ENCODE assay signal across 8 cellular contexts in the genomic region with DNA sequence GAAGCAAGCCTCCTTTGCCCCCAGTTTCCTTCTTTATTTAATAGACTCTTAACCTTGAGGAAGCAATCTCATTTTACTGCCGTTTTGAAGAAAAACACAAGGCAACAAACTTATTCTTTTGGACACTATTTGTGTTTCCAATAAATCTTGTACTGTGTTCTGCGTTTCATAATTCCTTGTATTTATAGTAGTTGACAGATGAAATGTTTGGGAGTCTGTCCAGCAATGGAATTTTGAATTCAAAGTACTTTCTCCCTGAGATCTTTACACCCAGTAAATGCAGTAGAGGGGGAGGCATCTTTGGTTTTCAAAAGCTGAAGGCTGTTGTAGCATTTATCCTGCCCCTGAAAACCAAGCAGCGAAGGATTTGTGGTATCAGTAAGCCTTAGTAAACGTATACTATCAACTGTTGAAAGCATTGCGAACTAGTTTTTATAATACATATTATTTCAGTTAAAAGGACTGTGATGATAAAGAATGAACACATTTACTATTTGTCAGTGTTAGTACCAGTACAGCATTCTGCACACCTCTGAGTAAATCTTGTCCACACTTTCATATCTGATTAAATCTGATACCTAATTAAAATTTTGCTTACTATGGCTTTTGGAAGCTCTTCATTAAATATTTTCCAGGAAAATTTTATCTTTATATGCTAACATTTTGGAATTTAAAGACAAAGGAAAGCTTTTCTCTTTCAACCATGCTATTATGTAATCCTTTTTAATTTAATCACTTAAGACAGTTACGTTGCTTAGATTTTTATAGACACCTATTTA.
DNase-seq lines count a peak whose midpoint lies in the region; ATAC-seq and TF ChIP-seq lines count a peak whose summit lies in the region.

No MANE protein-coding gene starts in this region.

- H3K27ac ChIP-seq in heart right ventricle, result peak overlapping the region; percentile 38 to 96 (median 92)
- peak overlapping the region; percentile 95 for H3K27ac ChIP-seq in stomach smooth muscle (ENCODE audit: low read length)

- intact Hi-C loops in heart right ventricle (cut with DNase I) (no loop called here), mucosa of descending colon (cut with DNase I, micrococcal nuclease) (no loop called here)

- H3K36me3 ChIP-seq in heart right ventricle, result peaks cover 0 to 24% (median 6%) of the 10 kb centered on the region in 9 donors
- peaks cover 3 to 7% of the 10 kb centered on the region in 2 donors for H3K36me3 ChIP-seq in stomach smooth muscle (ENCODE audit: control insufficient read depth in 2 of 2, insufficient read depth in 2 of 2, low read length in 2 of 2)
- no peaks in the 10 kb centered on the region for H3K36me3 ChIP-seq in mucosa of descending colon (ENCODE audit: low read depth)

- peak; percentile 72 for DNase-seq in NCI-H1092 treated with DMSO at 0.1 percent for 48 hours (lab: John Stamatoyannopoulos, UW)
- DNase-seq in NCI-H1092 (lab: John Stamatoyannopoulos, UW), result no peak
- no peak for DNase-seq in heart right ventricle
- DNase-seq in NCI-H146 treated with DMSO at 0.1 percent for 48 hours (lab: John Stamatoyannopoulos, UW; ENCODE audit: unreplicated experiment), result no peak
- DNase-seq in mucosa of descending colon, result no peak

- H3K9ac ChIP-seq in stomach smooth muscle (ENCODE audit: low read length in 2 of 2), result peak overlapping the region; percentile 71 to 88

- peaks cover 3 to 44% (median 19%) of the 10 kb centered on the region in 9 donors for H3K4me1 ChIP-seq in heart right ventricle
- H3K4me1 ChIP-seq in stomach smooth muscle (ENCODE audit: control insufficient read depth, insufficient read depth, low read length), result peaks cover 22% of the 10 kb centered on the region
- peaks cover 7% of the 10 kb centered on the region for H3K4me1 ChIP-seq in mucosa of descending colon (ENCODE audit: low read depth)

- H3K36me3 Mint-ChIP-seq in activated T-helper 17 cell treated with anti-CD3 and anti-CD28 coated beads, Interleukin-2, amount 50 U/mL, for 72 hours (ENCODE audit: low read depth), result peaks cover 25% of the 10 kb centered on the region

- H3K4me3 Mint-ChIP-seq in activated T-helper 17 cell treated with anti-CD3 and anti-CD28 coated beads, Interleukin-2, amount 50 U/mL, for 72 hours, result peak overlapping the region; percentile 57

- no peak for ATAC-seq in activated T-helper 17 cell treated with anti-CD3 and anti-CD28 coated beads, Interleukin-2, amount 50 U/mL, for 72 hours (replicated peaks)
- ATAC-seq in heart right ventricle (peak in 6 of 8 donors; percentile 16 to 45 (median 26)), HG02870 (IDR thresholded peaks at IDR 0.05; ENCODE audit: unreplicated experiment) (no peak), mucosa of descending colon (no peak)

- 27 to 40% methylated on average over 6 of the region's 6 CpGs for WGBS in heart right ventricle, 2 donors

- no peaks in the 10 kb centered on the region for H3K27me3 Mint-ChIP-seq in activated T-helper 17 cell treated with anti-CD3 and anti-CD28 coated beads, Interleukin-2, amount 50 U/mL, for 72 hours

- no peak overlapping the region for H3K27ac Mint-ChIP-seq in activated T-helper 17 cell treated with anti-CD3 and anti-CD28 coated beads, Interleukin-2, amount 50 U/mL, for 72 hours

- peaks cover 17% of the 10 kb centered on the region for H3K4me1 Mint-ChIP-seq in activated T-helper 17 cell treated with anti-CD3 and anti-CD28 coated beads, Interleukin-2, amount 50 U/mL, for 72 hours

- no peak for TF ChIP-seq CTCF in heart right ventricle (IDR thresholded peaks at IDR 0.05)
- no peak for TF ChIP-seq CTCF in mucosa of descending colon (IDR thresholded peaks at IDR 0.05)

- peak overlapping the region in 9 of 10 donors; percentile 36 to 71 (median 58) for H3K4me3 ChIP-seq in heart right ventricle
- peak overlapping the region; percentile 92 to 93 for H3K4me3 ChIP-seq in stomach smooth muscle (ENCODE audit: low read length in 2 of 2)
- H3K4me3 ChIP-seq in mucosa of descending colon, result no peak overlapping the region

- H3K27me3 ChIP-seq in heart right ventricle, result no peaks in the 10 kb centered on the region
- H3K27me3 ChIP-seq in stomach smooth muscle (ENCODE audit: control insufficient read depth in 1 of 2, insufficient read depth in 2 of 2, low read length in 2 of 2), result no peaks in the 10 kb centered on the region

- H3K9me3 Mint-ChIP-seq in activated T-helper 17 cell treated with anti-CD3 and anti-CD28 coated beads, Interleukin-2, amount 50 U/mL, for 72 hours, result no peaks in the 10 kb centered on the region

- H3K9me3 ChIP-seq in heart right ventricle (no peaks in the 10 kb centered on the region), stomach smooth muscle (ENCODE audit: control insufficient read depth in 2 of 2, low read length in 2 of 2) (no peaks in the 10 kb centered on the region), mucosa of descending colon (no peaks in the 10 kb centered on the region)

Comparison
In these comparisons a context has a peak if more than half of its experiments do, and no peak if none do; other contexts are left out.
1. ATAC-seq: peak in heart right ventricle (6 of 8); none in activated T-helper 17 cell treated with anti-CD3 and anti-CD28 coated beads, Interleukin-2, amount 50 U/mL, for 72 hours (single experiment), HG02870 (single experiment) and mucosa of descending colon (single experiment).